Comparison of ENCODE assay signal across 20 cellular contexts in the genomic region with DNA sequence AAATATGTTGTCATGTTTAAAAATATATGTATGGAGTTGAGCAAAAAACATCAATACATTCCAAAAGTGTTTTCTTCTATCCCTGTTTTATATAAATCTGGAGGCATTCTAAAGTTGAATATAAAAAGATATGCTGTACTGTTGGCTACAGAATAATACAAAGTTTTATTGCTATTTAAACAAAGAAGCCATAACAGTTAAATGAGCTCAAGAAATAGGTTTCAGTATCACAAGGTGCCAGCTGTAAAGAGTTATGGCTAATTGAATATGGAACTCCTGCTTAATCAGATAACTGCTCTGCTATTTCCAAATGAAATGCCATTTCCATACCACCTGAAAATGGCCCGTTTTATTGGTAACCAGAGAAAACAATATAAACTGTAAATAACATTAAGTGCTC. TPM values are rescaled to one million over a fixed set of nuclear protein-coding genes. Genes with fewer than 3 reads are reported as not detected.
DNase-seq lines count a peak whose midpoint lies in the region; ATAC-seq, FAIRE-seq and TF ChIP-seq lines count a peak whose summit lies in the region.
"Had no signal": no experiment of that assay in that cellular context is flagged by ENCODE, and none has a peak within 500 bp of the region (broad histone marks: within the 10 kb centered on the region; RNA-seq: fewer than 3 reads in every experiment).

No MANE protein-coding gene starts in this region.

- H3K27ac ChIP-seq in HEK293 (ENCODE audit: extremely low read depth, low read depth, low read length) = no peak overlapping the region

- peak; percentile 54 for ATAC-seq in mucosa of descending colon
- ATAC-seq in GM18861 (IDR thresholded peaks at IDR 0.05; ENCODE audit: unreplicated experiment) = no peak
- no peak for ATAC-seq in HG02798 (IDR thresholded peaks at IDR 0.05; ENCODE audit: poor library complexity, unreplicated experiment)
- no peak for ATAC-seq in GM18873 (IDR thresholded peaks at IDR 0.05; ENCODE audit: low FRiP score, unreplicated experiment)
- no peak for ATAC-seq in HG03571 (IDR thresholded peaks at IDR 0.05; ENCODE audit: unreplicated experiment)
- ATAC-seq: GM23338, HCT116 had no signal

- POLR2A ChIA-PET in HEK293 (lab: Yijun Ruan, JAX) = no interaction called here

- H3K4me1 ChIP-seq in HEK293 (ENCODE audit: control insufficient read depth, insufficient read depth, low read length) (no peaks in the 10 kb centered on the region), mucosa of descending colon (ENCODE audit: low read depth) (no peaks in the 10 kb centered on the region)

- DNase-seq in NCI-H69 (lab: John Stamatoyannopoulos, UW) (peak; percentile 10), mucosa of descending colon (no peak)
- DNase-seq: C1 segment of cervical spinal cord; Calu3; CD4-positive, alpha-beta memory T cell; COR-L47; DMS53; DMS79 treated with DMSO at 0.1 percent for 48 hours; GF-D8; H9; HFFc6 had no signal

- CTCF ChIA-PET in HEK293 (lab: Yijun Ruan, JAX) = interaction anchor here (0.5 kb wide), 1 partner anchor 396 kb away, joined by 6 read pairs; no protein-coding TSS in a partner anchor

- FAIRE-seq in colon (lab: Jason Lieb, UNC) = peak; percentile 90
- FAIRE-seq: GM12891 had no signal

- TF ChIP-seq CTCF in HEK293 (tag by site-specific recombination; IDR thresholded peaks at IDR 0.05) (no peak), mucosa of descending colon (IDR thresholded peaks at IDR 0.05) (no peak)

- intact Hi-C loops in mucosa of descending colon (cut with DNase I, micrococcal nuclease) = no loop called here

- H3K4me3 ChIP-seq in HEK293 (ENCODE audit: low read depth, low read length) (no peak overlapping the region), mucosa of descending colon (no peak overlapping the region)
- H3K4me3 ChIP-seq: GM23338 had no signal

- H3K9me3 ChIP-seq in HEK293 (ENCODE audit: control insufficient read depth, insufficient read depth, low read depth, low read length) (no peaks in the 10 kb centered on the region), mucosa of descending colon (no peaks in the 10 kb centered on the region)

- peaks cover 0 to 4% of the 10 kb centered on the region in 2 experiments; a peak in 2 of 3 replicates for H3K36me3 ChIP-seq in HEK293 (ENCODE audit: control insufficient read depth in 2 of 2, insufficient read depth in 1 of 2, low read length in 2 of 2)
- no peaks in the 10 kb centered on the region for H3K36me3 ChIP-seq in mucosa of descending colon (ENCODE audit: low read depth)

TF ChIP-seq in HEK293, 187 proteins besides CTCF, POLR2A, EP300 and RAD21:
- no peak for TF ChIP-seq ZSCAN16 (tag by site-specific recombination; IDR thresholded peaks at IDR 0.05)
- no peak for TF ChIP-seq ZNF433 (tag by site-specific recombination; IDR thresholded peaks at IDR 0.05; ENCODE audit: low read depth)
- peak; percentile 60 for TF ChIP-seq PRDM6 (tag by site-specific recombination; IDR thresholded peaks at IDR 0.05)
- TF ChIP-seq FEZF1 (tag by site-specific recombination; IDR thresholded peaks at IDR 0.05) = peak; percentile 89

RNA-seq across cellular contexts. Expression of gene LNPK, which starts 55.0 kb away (rescaled TPM):
- total RNA-seq in mucosa of descending colon = 10 to 100 TPM; 33.4 to 35.9 (median 35.3) TPM
